ENCODE assay signal across 24 cellular contexts in the genomic region with DNA sequence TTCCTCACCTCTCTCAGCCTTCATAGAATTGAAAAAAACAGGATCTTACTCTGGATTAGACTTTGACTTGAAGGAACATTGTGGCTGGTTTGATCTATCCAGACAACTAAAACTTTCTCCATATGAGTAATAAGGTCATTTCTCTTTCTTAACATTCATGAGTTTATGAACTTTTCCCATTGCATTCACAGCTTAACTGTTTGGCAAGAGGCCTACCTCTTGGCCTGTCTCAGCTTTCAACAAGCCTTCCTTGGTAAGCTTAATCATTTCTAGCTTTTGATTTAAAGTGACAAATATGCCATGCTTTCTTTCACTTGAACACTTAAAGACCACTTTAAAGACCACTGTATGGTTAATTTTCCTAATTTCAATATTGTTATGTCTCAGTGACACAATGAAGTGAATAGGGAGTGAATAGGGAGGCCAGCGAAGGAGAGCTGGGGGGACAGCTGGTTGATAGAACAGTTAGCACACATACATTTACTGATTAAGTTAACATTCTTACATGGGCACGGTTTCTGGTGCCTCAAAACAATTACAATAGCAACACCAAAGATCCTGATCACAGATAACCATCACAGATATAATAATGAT. TPM values are rescaled to one million over a fixed set of nuclear protein-coding genes. Genes with fewer than 3 reads are reported as not detected.
DNase-seq lines count a peak whose midpoint lies in the region; ATAC-seq, FAIRE-seq and TF ChIP-seq lines count a peak whose summit lies in the region.
"Had no signal": no experiment of that assay in that cellular context is flagged by ENCODE, and none has a peak within 500 bp of the region (broad histone marks: within the 10 kb centered on the region; RNA-seq: fewer than 3 reads in every experiment).

No MANE protein-coding gene starts in this region.

- DNase-seq in mammary epithelial cell (peak; percentile 4), breast epithelium (ENCODE audit: low spot score in 2 of 2) (no peak), astrocyte (ENCODE audit: low read depth) (peak; percentile 72), fibroblast of pulmonary artery (ENCODE audit: low read depth) (peak; percentile 67), skeletal muscle cell (ENCODE audit: low read depth) (peak; percentile 36), left colon (no peak), GF-D8 (lab: John Stamatoyannopoulos, UW) (no peak), omental fat pad (ENCODE audit: low spot score) (no peak)
- DNase-seq: activated CD4-positive, CD25-positive, alpha-beta regulatory T cell treated with anti-CD3 and anti-CD28 coated beads, Interleukin-2, amount 50 U/mL, for 72 hours; C1 segment of cervical spinal cord; Calu3; effector memory CD4-positive, alpha-beta T cell; esophagus squamous epithelium; MM.1S; NCI-H1694; NCI-H82; ovary; SHP77; sigmoid colon; SW 1271; thyroid gland had no signal

- BruUV-seq in mammary epithelial cell (replicated peaks; lab: Mats Ljungman, UMichigan): no TSS peak

- H3K9ac ChIP-seq in mammary epithelial cell (ENCODE audit: insufficient read depth, low read length) (no peak overlapping the region), astrocyte (ENCODE audit: low read length) (no peak overlapping the region)

- no peak overlapping the region for H2AFZ ChIP-seq in mammary epithelial cell (ENCODE audit: low read depth, low read length)
- no peak overlapping the region for H2AFZ ChIP-seq in astrocyte (ENCODE audit: low read depth, low read length)

- in situ Hi-C loops in mammary epithelial cell (cut with MboI; ENCODE audit: low sequenced_read_pairs in 2 of 2): loop anchor here in 1 of 2 donors (25.0 kb wide), 1 partner anchor 495 kb away; no protein-coding TSS in a partner anchor

- H3K4me2 ChIP-seq in mammary epithelial cell (ENCODE audit: insufficient read depth, low read depth, low read length): no peak overlapping the region
- H3K4me2 ChIP-seq in astrocyte (ENCODE audit: low read length): no peak overlapping the region

- H3K4me1 ChIP-seq in mammary epithelial cell (ENCODE audit: insufficient read depth, low read length) (no peaks in the 10 kb centered on the region), breast epithelium (no peaks in the 10 kb centered on the region), astrocyte (ENCODE audit: insufficient read depth, low read length) (no peaks in the 10 kb centered on the region)
- H3K4me1 ChIP-seq: adrenal gland, sigmoid colon, thyroid gland had no signal

- no peaks in the 10 kb centered on the region for H3K27me3 ChIP-seq in mammary epithelial cell (ENCODE audit: insufficient read depth, low read length)
- H3K27me3 ChIP-seq in breast epithelium: no peaks in the 10 kb centered on the region
- H3K27me3 ChIP-seq in astrocyte (ENCODE audit: insufficient read depth, low read length): no peaks in the 10 kb centered on the region
- H3K27me3 ChIP-seq: adrenal gland, esophagus squamous epithelium, ovary, sigmoid colon, thyroid gland had no signal

- H3K36me3 ChIP-seq in mammary epithelial cell (ENCODE audit: insufficient read depth, low read length): no peaks in the 10 kb centered on the region
- H3K36me3 ChIP-seq in breast epithelium: no peaks in the 10 kb centered on the region
- H3K36me3 ChIP-seq in astrocyte (ENCODE audit: insufficient read depth, low read length): no peaks in the 10 kb centered on the region
- H3K36me3 ChIP-seq: adrenal gland, ovary, sigmoid colon, thyroid gland had no signal

- no peak for FAIRE-seq in astrocyte (lab: Jason Lieb, UNC)

- no peak overlapping the region for H3K27ac Mint-ChIP-seq in astrocyte (ENCODE audit: unreplicated experiment)
- H3K27ac Mint-ChIP-seq: stimulated activated memory B cell treated with anti-CD40 and anti-IgM and Interleukin-4, amounts not matched to agents 10 μg/mL and 1 μg/mL and 100 μg/mL, for 72 hours had no signal

- 50% methylated on average over 2 of the region's 2 CpGs for WGBS in mammary epithelial cell (ENCODE audit: low coverage, missing lambda C conversion rate)

- H3K27me3 Mint-ChIP-seq in astrocyte (ENCODE audit: low read depth, unreplicated experiment): no peaks in the 10 kb centered on the region
- H3K27me3 Mint-ChIP-seq: IgD-negative memory B cell; stimulated activated memory B cell treated with anti-CD40 and anti-IgM and Interleukin-4, amounts not matched to agents 10 μg/mL and 1 μg/mL and 100 μg/mL, for 72 hours had no signal

- CTCF ChIA-PET in mammary epithelial cell (lab: Charles Lee; ENCODE audit: low non-redundant PET): no interaction called here

- TF ChIP-seq POLR2A in breast epithelium (IDR thresholded peaks at IDR 0.05): no peak

- H3K9me3 Mint-ChIP-seq in astrocyte (ENCODE audit: unreplicated experiment): peaks cover 10% of the 10 kb centered on the region

- H3K4me3 Mint-ChIP-seq in astrocyte (ENCODE audit: unreplicated experiment): no peak overlapping the region
- H3K4me3 Mint-ChIP-seq: IgD-negative memory B cell; stimulated activated memory B cell treated with anti-CD40 and anti-IgM and Interleukin-4, amounts not matched to agents 10 μg/mL and 1 μg/mL and 100 μg/mL, for 72 hours had no signal

- H4K20me1 ChIP-seq in mammary epithelial cell (ENCODE audit: insufficient read depth, low read length) (no peaks in the 10 kb centered on the region), astrocyte (ENCODE audit: insufficient read depth, low read length) (peaks cover 10% of the 10 kb centered on the region)

- dilution Hi-C loops in mammary epithelial cell (cut with HindIII; ENCODE audit: low sequenced_read_pairs): no loop called here

- H3K79me2 ChIP-seq in mammary epithelial cell (ENCODE audit: insufficient read depth, low read length) (peaks cover 45% of the 10 kb centered on the region), astrocyte (ENCODE audit: insufficient read depth, low read length) (peaks cover 22% of the 10 kb centered on the region)

- TF ChIP-seq CTCF in mammary epithelial cell (conservative IDR thresholded peaks at IDR 0.05 in 1 of 2, IDR thresholded peaks at IDR 0.05 in 1 of 2; ENCODE audit: extremely low read depth in 1 of 2, insufficient read depth in 1 of 2, low read depth in 1 of 2, low read length in 2 of 2) (no peak), breast epithelium (IDR thresholded peaks at IDR 0.05) (no peak), astrocyte (IDR thresholded peaks at IDR 0.05; ENCODE audit: insufficient read depth, low read depth, low read length) (no peak), fibroblast of pulmonary artery (IDR thresholded peaks at IDR 0.05; ENCODE audit: low read length, missing control alignments) (no peak), omental fat pad (IDR thresholded peaks at IDR 0.05) (no peak)

- H3K27ac ChIP-seq in mammary epithelial cell (ENCODE audit: insufficient read depth, low read depth, low read length) (no peak overlapping the region), breast epithelium (no peak overlapping the region), astrocyte (ENCODE audit: low read depth, low read length) (no peak overlapping the region)
- H3K27ac ChIP-seq: adrenal gland, esophagus squamous epithelium, ovary, sigmoid colon, thyroid gland had no signal

- H3K4me3 ChIP-seq in mammary epithelial cell (replicated peaks in 1 of 3; ENCODE audit: insufficient read depth in 1 of 3, low read depth in 2 of 3, low read length in 3 of 3): no peak overlapping the region
- no peak overlapping the region for H3K4me3 ChIP-seq in breast epithelium
- no peak overlapping the region for H3K4me3 ChIP-seq in astrocyte (ENCODE audit: insufficient read depth, low read depth, low read length)
- no peak overlapping the region for H3K4me3 ChIP-seq in fibroblast of pulmonary artery (replicated peaks; ENCODE audit: low read depth, low read length)
- H3K4me3 ChIP-seq in skeletal muscle cell (ENCODE audit: low read depth, low read length): no peak overlapping the region
- H3K4me3 ChIP-seq: adrenal gland, esophagus squamous epithelium, ovary, sigmoid colon, thyroid gland had no signal

- no peak for ATAC-seq in left colon
- no peak for ATAC-seq in omental fat pad (ENCODE audit: low FRiP score)
- ATAC-seq: stimulated activated memory B cell treated with anti-CD40 and anti-IgM and Interleukin-4, amounts not matched to agents 10 μg/mL and 1 μg/mL and 100 μg/mL, for 72 hours had no signal

- intact Hi-C loops in mammary epithelial cell (cut with micrococcal nuclease): no loop called here
- intact Hi-C loops in breast epithelium (cut with DNase I; ENCODE audit: low total_unique reads): no loop called here
- intact Hi-C loops in left colon (cut with DNase I, micrococcal nuclease): no loop called here

- H3K9me3 ChIP-seq in mammary epithelial cell (replicated peaks; ENCODE audit: insufficient read depth, low read length): no peaks in the 10 kb centered on the region
- no peaks in the 10 kb centered on the region for H3K9me3 ChIP-seq in breast epithelium
- H3K9me3 ChIP-seq in astrocyte (ENCODE audit: insufficient read depth, low read depth, low read length): no peaks in the 10 kb centered on the region
- H3K9me3 ChIP-seq: adrenal gland, esophagus squamous epithelium, ovary, sigmoid colon, thyroid gland had no signal

- H3K4me1 Mint-ChIP-seq in astrocyte (ENCODE audit: low read depth, unreplicated experiment): no peaks in the 10 kb centered on the region

- peaks cover 15% of the 10 kb centered on the region for H3K36me3 Mint-ChIP-seq in astrocyte (ENCODE audit: low read depth, unreplicated experiment)

RNA-seq across cellular contexts. Expression of a gene that starts 17.0 kb away (rescaled TPM):
- 10 to 100 TPM; 17.2 to 22.1 TPM for total RNA-seq in mammary epithelial cell
- 20.3 TPM for polyA plus RNA-seq in mammary epithelial cell
- 3.0 TPM for polyA minus RNA-seq in mammary epithelial cell
- 10 to 100 TPM; 23.9 to 66.3 (median 27.2) TPM for total RNA-seq in breast epithelium
- total RNA-seq in astrocyte: 17.2 and 21.5 TPM in 2 replicates
- total RNA-seq in left colon: 10 to 100 TPM; 16.9 to 17.1 TPM
- 10 to 100 TPM in 3 of 4 donors, 1 to 10 TPM in 1; 8.0 to 32.3 (median 19.2) TPM for total RNA-seq in omental fat pad

RNA-seq across cellular contexts. Expression of a gene that starts 17.1 kb away (rescaled TPM):
- total RNA-seq in mammary epithelial cell: 10 to 100 TPM; 17.6 to 21.7 TPM
- polyA plus RNA-seq in mammary epithelial cell: 11.0 TPM
- polyA minus RNA-seq in mammary epithelial cell: 1.7 TPM
- 10 to 100 TPM; 22.2 to 36.1 (median 24.6) TPM for total RNA-seq in breast epithelium
- total RNA-seq in astrocyte: 12.9 and 13.1 TPM in 2 replicates
- 10 to 100 TPM; 15.1 to 15.2 TPM for total RNA-seq in left colon
- total RNA-seq in omental fat pad: 10 to 100 TPM; 14.1 to 32.0 (median 20.8) TPM

Comparison
In these comparisons a context has a peak if more than half of its experiments do, and no peak if none do; other contexts are left out.
1. DNase-seq: peak in mammary epithelial cell (single experiment), astrocyte (single experiment), fibroblast of pulmonary artery (single experiment) and skeletal muscle cell (single experiment); none in breast epithelium (0 of 2), left colon (0 of 2), GF-D8 (single experiment) and omental fat pad (single experiment).